17 cellular contexts compared by ENCODE assay signal in the genomic region with DNA sequence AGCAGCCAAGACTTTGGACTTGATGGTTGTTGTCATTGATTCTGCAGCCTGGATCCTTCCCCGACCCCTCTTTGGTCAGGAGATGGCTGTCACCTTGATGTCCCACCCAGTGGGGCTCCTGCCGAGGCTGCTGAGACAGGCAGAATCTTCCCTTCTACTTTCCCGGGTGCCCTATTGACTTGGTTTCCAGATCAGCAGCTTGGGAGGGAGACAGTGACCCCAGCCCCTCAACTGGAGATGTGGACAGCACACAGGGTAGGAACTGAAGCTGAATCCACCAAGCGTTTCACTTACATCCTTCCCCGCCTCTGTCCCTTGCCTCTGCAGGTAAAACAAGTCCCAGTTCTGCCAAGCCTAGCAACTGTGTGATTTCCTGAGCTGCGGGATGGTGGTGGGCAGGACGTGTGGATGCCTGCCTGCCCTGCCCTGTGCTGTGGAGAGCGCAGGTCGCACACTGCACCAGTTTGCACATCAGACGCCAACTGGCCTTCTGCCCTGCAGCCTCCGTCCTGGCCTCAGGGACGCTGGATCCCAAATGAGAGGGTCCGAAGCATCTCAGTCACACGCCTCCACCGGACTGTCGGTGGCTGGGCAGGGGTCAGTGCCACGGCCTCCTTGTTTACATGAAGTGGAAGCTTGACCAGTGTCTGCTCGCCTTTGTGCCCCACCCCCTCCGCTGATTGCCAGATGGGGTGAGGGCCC. TPM values are rescaled to one million over a fixed set of nuclear protein-coding genes. Genes with fewer than 3 reads are reported as not detected.
"Had no signal": no experiment of that assay in that cellular context is flagged by ENCODE, and none has a peak within 500 bp of the region (broad histone marks: within the 10 kb centered on the region; RNA-seq: fewer than 3 reads in every experiment).

No MANE protein-coding gene starts in this region.

- H3K27ac Mint-ChIP-seq: T-helper 1 cell treated with Interleukin-12 subunit alpha and Interleukin-12 subunit beta and Interleukin-4 antibody, amounts not matched to agents 30 μg/mL and 1 μg/mL, for 36 hours had no signal

- H3K36me3 ChIP-seq: neutrophil, tibial artery had no signal

- H3K9me3 Mint-ChIP-seq: T-helper 1 cell treated with Interleukin-12 subunit alpha and Interleukin-12 subunit beta and Interleukin-4 antibody, amounts not matched to agents 30 μg/mL and 1 μg/mL, for 36 hours had no signal

- H3K4me3 Mint-ChIP-seq: T-helper 1 cell treated with Interleukin-12 subunit alpha and Interleukin-12 subunit beta and Interleukin-4 antibody, amounts not matched to agents 30 μg/mL and 1 μg/mL, for 36 hours had no signal

- H3K9me3 ChIP-seq: body of pancreas, neutrophil, pancreas, tibial artery had no signal

- DNase-seq: activated CD4-positive, CD25-positive, alpha-beta regulatory T cell treated with anti-CD3 and anti-CD28 coated beads, Interleukin-2, amount 50 U/mL, for 72 hours; activated CD8-positive, alpha-beta memory T cell treated with anti-CD3 and anti-CD28 coated beads for 24 hours; activated CD8-positive, alpha-beta memory T cell treated with anti-CD3 and anti-CD28 coated beads, Interleukin-2, amount 50 U/mL, for 48 hours; activated gamma-delta T cell treated with Interleukin-2 at 50 U/mL for 16 hours; activated T-cell treated with anti-CD3 and anti-CD28 coated beads, Interleukin-2, amount 50 U/mL, for 48 hours; foreskin keratinocyte; stimulated activated CD8-positive, alpha-beta memory T cell treated with anti-CD3 and anti-CD28 coated beads, Interleukin-4, amount 100 ng/mL, for 48 hours; stimulated activated naive CD4-positive, alpha-beta T cell had no signal

- ATAC-seq: body of pancreas, foreskin keratinocyte, left lobe of liver, pancreas had no signal

- H3K27ac ChIP-seq: body of pancreas, foreskin keratinocyte, neutrophil, pancreas, tibial artery, VCaP had no signal

RNA-seq across cellular contexts. Expression of gene FAM83F, which starts 34.6 kb away (rescaled TPM):
- total RNA-seq: fibroblast of lung, lung microvascular endothelial cell had no signal
